Comparison of ENCODE assay signal across 1 cellular context in genomic region chr2:42042956-42043355, GRCh38.
TF ChIP-seq lines count a peak whose summit lies in the region.

No MANE protein-coding gene starts in this region.

TF ChIP-seq in IMR-90, 13 proteins besides CTCF, POLR2A, EP300 and RAD21:
- TF ChIP-seq CHD1 (IDR thresholded peaks at IDR 0.05; ENCODE audit: low read depth, low read length) = no peak
TF ChIP-seq in IMR-90: peak in this region for 0.
